Comparison of ENCODE assay signal across 9 cellular contexts in the genomic region with DNA sequence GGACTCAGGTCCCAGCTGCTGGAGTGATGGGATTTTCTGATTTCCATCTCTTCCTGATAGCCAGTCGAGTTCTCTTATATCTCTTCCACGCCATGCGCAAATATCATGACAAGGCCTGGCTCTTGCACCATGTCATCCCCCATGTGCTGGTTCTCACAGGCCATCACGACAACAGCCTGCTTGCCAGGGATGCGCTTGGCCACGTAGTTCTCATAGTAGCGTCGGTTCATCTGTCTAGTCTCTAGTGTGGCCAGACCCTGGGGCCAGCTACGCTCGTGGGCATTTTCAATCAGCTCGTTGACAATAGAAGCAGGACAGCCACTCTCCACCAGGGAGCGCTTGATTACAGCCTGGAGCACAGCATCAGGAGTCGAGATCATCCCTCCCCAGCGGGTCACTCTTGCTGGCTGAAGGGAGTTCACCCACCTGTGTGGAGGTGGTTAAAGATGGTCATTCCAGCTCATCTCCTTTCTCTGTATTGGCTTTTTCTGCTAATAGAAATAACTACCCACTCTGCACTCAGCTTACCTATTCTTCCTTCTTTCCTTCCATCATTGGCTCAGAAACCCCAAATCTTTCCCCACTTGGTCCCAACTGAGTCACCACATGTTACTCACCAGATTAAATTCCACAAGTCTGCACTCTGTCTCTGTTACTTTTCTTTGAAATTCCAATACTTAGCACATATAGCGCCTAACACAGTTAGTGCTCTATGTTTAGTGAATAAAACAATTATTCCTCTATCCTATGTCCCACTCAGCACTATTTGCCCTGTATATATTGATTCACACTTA. TPM values are rescaled to one million over a fixed set of nuclear protein-coding genes. Genes with fewer than 3 reads are reported as not detected.
DNase-seq lines count a peak whose midpoint lies in the region; ATAC-seq lines count a peak whose summit lies in the region.
"Had no signal": no experiment of that assay in that cellular context is flagged by ENCODE, and none has a peak within 500 bp of the region (broad histone marks: within the 10 kb centered on the region; RNA-seq: fewer than 3 reads in every experiment).

No MANE protein-coding gene starts in this region.

- intact Hi-C loops in right cardiac atrium (cut with DNase I) = loop anchor here in 1 of 4 donors (10.0 kb wide), 1 partner anchor 108 kb away; a partner anchor contains a TSS

- ATAC-seq in right cardiac atrium = peak; percentile 49 to 57
- no peak for ATAC-seq in GM21723 (IDR thresholded peaks at IDR 0.05; ENCODE audit: unreplicated experiment)

- no peaks in the 10 kb centered on the region for H3K9me3 Mint-ChIP-seq in activated naive CD4-positive, alpha-beta T cell treated with anti-CD3 and anti-CD28 coated beads, Interleukin-2, amount 50 U/mL, for 24 hours

- no peak overlapping the region for H3K4me3 Mint-ChIP-seq in activated naive CD4-positive, alpha-beta T cell treated with anti-CD3 and anti-CD28 coated beads, Interleukin-2, amount 50 U/mL, for 24 hours

- peaks cover 7% of the 10 kb centered on the region for H3K36me3 Mint-ChIP-seq in activated naive CD4-positive, alpha-beta T cell treated with anti-CD3 and anti-CD28 coated beads, Interleukin-2, amount 50 U/mL, for 24 hours

- peak overlapping the region; percentile 25 for H3K27ac Mint-ChIP-seq in activated naive CD4-positive, alpha-beta T cell treated with anti-CD3 and anti-CD28 coated beads, Interleukin-2, amount 50 U/mL, for 24 hours

- peak; percentile 20 for DNase-seq in stimulated activated CD4-positive, alpha-beta T cell treated with anti-CD3 and anti-CD28 coated beads, Interleukin-12 subunit alpha, Interleukin-12 subunit beta, amount 100 ng/mL, for 4 hours
- DNase-seq in stimulated activated CD4-positive, alpha-beta T cell treated with anti-CD3 and anti-CD28 coated beads, Interleukin-2, amount 100 ng/mL, for 48 hours = no peak
- DNase-seq in NCI-H748 (lab: John Stamatoyannopoulos, UW; ENCODE audit: unreplicated experiment) = peak; percentile 44
- DNase-seq in right cardiac atrium = peak; percentile 45 to 75 (median 71)
- peak; percentile 40 for DNase-seq in stimulated activated CD4-positive, alpha-beta T cell treated with anti-CD3 and anti-CD28 coated beads, Interleukin-1b, Interleukin-23, amount 100 ng/mL, for 48 hours
- DNase-seq in NCI-H524 treated with DMSO at 0.1 percent for 48 hours (lab: John Stamatoyannopoulos, UW) = no peak

- no peak overlapping the region for H3K4me3 ChIP-seq in right cardiac atrium (ENCODE audit: low read length)

- no peaks in the 10 kb centered on the region for H3K27me3 Mint-ChIP-seq in activated naive CD4-positive, alpha-beta T cell treated with anti-CD3 and anti-CD28 coated beads, Interleukin-2, amount 50 U/mL, for 24 hours

- H3K27me3 ChIP-seq in right cardiac atrium (ENCODE audit: control insufficient read depth, insufficient read depth) = no peaks in the 10 kb centered on the region

- no peak overlapping the region for H3K27ac ChIP-seq in right cardiac atrium (ENCODE audit: low read length)

- H3K4me1 Mint-ChIP-seq in activated naive CD4-positive, alpha-beta T cell treated with anti-CD3 and anti-CD28 coated beads, Interleukin-2, amount 50 U/mL, for 24 hours = peaks cover 4% of the 10 kb centered on the region

- H3K4me1 ChIP-seq in right cardiac atrium (ENCODE audit: control insufficient read depth, insufficient read depth, low read length) = no peaks in the 10 kb centered on the region

- WGBS in right cardiac atrium = 56% methylated on average over 15 of the region's 15 CpGs

- H3K9me3 ChIP-seq in right cardiac atrium (ENCODE audit: control insufficient read depth, low read length) = no peaks in the 10 kb centered on the region

RNA-seq across cellular contexts. Expression of a gene that starts 15.2 kb away (rescaled TPM):
- total RNA-seq in right cardiac atrium = 10 to 100 TPM; 43.5 to 63.2 (median 47.0) TPM
- 17.4 TPM for polyA plus RNA-seq in right cardiac atrium

RNA-seq across cellular contexts. Expression of a gene that starts 17.3 kb away (rescaled TPM):
- 10 to 100 TPM; 63.2 to 94.6 (median 72.2) TPM for total RNA-seq in right cardiac atrium
- 28.6 TPM for polyA plus RNA-seq in right cardiac atrium

RNA-seq across cellular contexts. Expression of a gene that starts 17.6 kb away (rescaled TPM):
- 10 to 100 TPM; 20.2 to 26.0 (median 24.4) TPM for total RNA-seq in right cardiac atrium
- polyA plus RNA-seq in right cardiac atrium = 19.1 TPM

RNA-seq across cellular contexts. Expression of a gene that starts 23.3 kb away (rescaled TPM):
- total RNA-seq in right cardiac atrium = under 1 TPM in 1 of 4 donors, not detected in 3; 0.49 TPM
- polyA plus RNA-seq in right cardiac atrium = 0.18 TPM
- total RNA-seq: subcutaneous adipose tissue had no signal

RNA-seq across cellular contexts. Expression of a gene that starts 48.4 kb away (rescaled TPM):
- total RNA-seq in right cardiac atrium = 1,000 to 10,000 TPM in 1 of 4 donors, 100 to 1,000 TPM in 3; 592 to 1,178 (median 826) TPM
- 1,131 TPM for polyA plus RNA-seq in right cardiac atrium

Comparison
In these comparisons a context has a peak if more than half of its experiments do, and no peak if none do; other contexts are left out.
1. DNase-seq: peak in stimulated activated CD4-positive, alpha-beta T cell treated with anti-CD3 and anti-CD28 coated beads, Interleukin-12 subunit alpha, Interleukin-12 subunit beta, amount 100 ng/mL, for 4 hours (single experiment), NCI-H748 (single experiment), right cardiac atrium (3 of 3) and stimulated activated CD4-positive, alpha-beta T cell treated with anti-CD3 and anti-CD28 coated beads, Interleukin-1b, Interleukin-23, amount 100 ng/mL, for 48 hours (single experiment); none in stimulated activated CD4-positive, alpha-beta T cell treated with anti-CD3 and anti-CD28 coated beads, Interleukin-2, amount 100 ng/mL, for 48 hours (0 of 2) and NCI-H524 treated with DMSO at 0.1 percent for 48 hours (single experiment).